In genomic region chr22:21946262-21946925, GRCh38 we compare ENCODE assay signal across 1 cellular context.
TF ChIP-seq lines count a peak whose summit lies in the region.

No MANE protein-coding gene starts in this region.

TF ChIP-seq in K562, 482 proteins besides CTCF, POLR2A, EP300 and RAD21 (continued from another document):
- TF ChIP-seq JUNB (CRISPR knock-in tag; conservative IDR thresholded peaks at IDR 0.05): no peak
- TF ChIP-seq BHLHE40 (IDR thresholded peaks at IDR 0.05; ENCODE audit: low read length): 0 out of 2 replicates have a peak, but pooled peaks have one; percentile 1
- no peak for TF ChIP-seq WHSC1 (IDR thresholded peaks at IDR 0.05; ENCODE audit: low read length)
- TF ChIP-seq, protein P1, sequence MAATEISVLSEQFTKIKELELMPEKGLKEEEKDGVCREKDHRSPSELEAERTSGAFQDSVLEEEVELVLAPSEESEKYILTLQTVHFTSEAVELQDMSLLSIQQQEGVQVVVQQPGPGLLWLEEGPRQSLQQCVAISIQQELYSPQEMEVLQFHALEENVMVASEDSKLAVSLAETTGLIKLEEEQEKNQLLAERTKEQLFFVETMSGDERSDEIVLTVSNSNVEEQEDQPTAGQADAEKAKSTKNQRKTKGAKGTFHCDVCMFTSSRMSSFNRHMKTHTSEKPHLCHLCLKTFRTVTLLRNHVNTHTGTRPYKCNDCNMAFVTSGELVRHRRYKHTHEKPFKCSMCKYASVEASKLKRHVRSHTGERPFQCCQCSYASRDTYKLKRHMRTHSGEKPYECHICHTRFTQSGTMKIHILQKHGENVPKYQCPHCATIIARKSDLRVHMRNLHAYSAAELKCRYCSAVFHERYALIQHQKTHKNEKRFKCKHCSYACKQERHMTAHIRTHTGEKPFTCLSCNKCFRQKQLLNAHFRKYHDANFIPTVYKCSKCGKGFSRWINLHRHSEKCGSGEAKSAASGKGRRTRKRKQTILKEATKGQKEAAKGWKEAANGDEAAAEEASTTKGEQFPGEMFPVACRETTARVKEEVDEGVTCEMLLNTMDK (IDR thresholded peaks at IDR 0.05; ENCODE audit: borderline replicate concordance, insufficient read depth, low read depth, low read length, poor library complexity, severe bottlenecking): no peak
- TF ChIP-seq ZMIZ1 (IDR thresholded peaks at IDR 0.05; ENCODE audit: low read depth in 2 of 2, low read length in 2 of 2): peak in 1 of 2 experiments; percentile 14; a peak in 1 of 4 replicates
- TF ChIP-seq ASH1L (IDR thresholded peaks at IDR 0.05; ENCODE audit: borderline replicate concordance, low read depth, partially characterized antibody): no peak
